14 cellular contexts compared by ENCODE assay signal in genomic region chr3:190229632-190230424, GRCh38.
DNase-seq lines count a peak whose midpoint lies in the region; ATAC-seq and TF ChIP-seq lines count a peak whose summit lies in the region.
"Had no signal": no experiment of that assay in that cellular context is flagged by ENCODE, and none has a peak within 500 bp of the region (broad histone marks: within the 10 kb centered on the region; RNA-seq: fewer than 3 reads in every experiment).

No MANE protein-coding gene starts in this region.

- H3K4me2 ChIP-seq in GM23248 (ENCODE audit: unreplicated experiment), result peak overlapping the region; percentile 21

- H3K79me2 ChIP-seq in GM23248 (ENCODE audit: insufficient read depth), result no peaks in the 10 kb centered on the region

- H3K9ac ChIP-seq in GM23248, result no peak overlapping the region

- peaks cover 32% of the 10 kb centered on the region for H3F3A ChIP-seq in GM23248 (ENCODE audit: insufficient read depth)

- H3K27me3 ChIP-seq in GM23248 (replicated peaks; ENCODE audit: insufficient read depth), result no peaks in the 10 kb centered on the region
- no peaks in the 10 kb centered on the region for H3K27me3 ChIP-seq in MG63
- H3K27me3 ChIP-seq in suprapubic skin, result no peaks in the 10 kb centered on the region
- H3K27me3 ChIP-seq: ascending aorta, transverse colon had no signal

- 80 to 82% methylated on average over 4 of the region's 4 CpGs for WGBS in GM23248 (ENCODE audit: low coverage in 1 of 2, low lambda C conversion rate in 2 of 2, missing lambda C conversion rate in 2 of 2), 2 experiments
- 49% methylated on average over 4 of the region's 4 CpGs for WGBS in suprapubic skin

- H4K20me1 ChIP-seq in GM23248 (ENCODE audit: insufficient read depth), result no peaks in the 10 kb centered on the region

- DNase-seq in GM23248, result peak; percentile 41
- DNase-seq in MG63, result peak; percentile 25
- DNase-seq in epithelial cell of proximal tubule (ENCODE audit: low read depth), result peak; percentile 38
- DNase-seq in suprapubic skin (ENCODE audit: low spot score in 2 of 2), result no peak
- DNase-seq in NCI-H1694 (lab: John Stamatoyannopoulos, UW), result no peak
- no peak for DNase-seq in activated CD4-positive, alpha-beta T cell treated with anti-CD3 and anti-CD28 coated beads, Interleukin-2, amount 50 U/mL, for 4 hours
- DNase-seq: activated CD4-positive, alpha-beta T cell treated with anti-CD3 and anti-CD28 coated beads, Interleukin-2, amount 50 U/mL, for 1 hour; H7; Kasumi-1; stimulated activated CD4-positive, alpha-beta T cell treated with anti-CD3 and anti-CD28 coated beads, Interleukin-4, amount 100 ng/mL, for 4 hours; transverse colon had no signal

- H2AFZ ChIP-seq in GM23248, result no peak overlapping the region

- no peaks in the 10 kb centered on the region for H3K9me2 ChIP-seq in GM23248 (ENCODE audit: insufficient read depth)

- H3K4me3 ChIP-seq in GM23248 (no peak overlapping the region), MG63 (no peak overlapping the region), epithelial cell of proximal tubule (ENCODE audit: low read depth, low read length) (no peak overlapping the region), suprapubic skin (no peak overlapping the region)
- H3K4me3 ChIP-seq: ascending aorta, transverse colon had no signal

- no peak overlapping the region for H3K27ac ChIP-seq in GM23248
- peak overlapping the region; percentile 64 for H3K27ac ChIP-seq in suprapubic skin
- H3K27ac ChIP-seq: ascending aorta, transverse colon had no signal

- TF ChIP-seq CTCF in epithelial cell of proximal tubule (conservative IDR thresholded peaks at IDR 0.05; ENCODE audit: low read depth, low read length), result no peak
- no peak for TF ChIP-seq CTCF in suprapubic skin (IDR thresholded peaks at IDR 0.05)

- TF ChIP-seq EP300 in suprapubic skin (IDR thresholded peaks at IDR 0.05), result no peak

- no peak for TF ChIP-seq POLR2A in suprapubic skin (IDR thresholded peaks at IDR 0.05)

- in situ Hi-C loops in GM23248 (cut with MboI), result loop anchor here (10.0 kb wide), 2 partner anchors 95 to 195 kb away; partner anchors contain the start of gene CLDN1

- H3K4me1 ChIP-seq in GM23248 (ENCODE audit: insufficient read depth) (peaks cover 25% of the 10 kb centered on the region), suprapubic skin (peaks cover 21% of the 10 kb centered on the region)
- H3K4me1 ChIP-seq: ascending aorta, transverse colon had no signal

- ATAC-seq in GM19467 (IDR thresholded peaks at IDR 0.05; ENCODE audit: unreplicated experiment), result no peak
- ATAC-seq: natural killer cell treated with Interleukin-12 subunit alpha and Interleukin-12 subunit beta and Interleukin-15 and Interleukin-18, amount 100 ng/mL, for 72 hours had no signal

- H3K36me3 ChIP-seq in GM23248 (ENCODE audit: low read depth) (no peaks in the 10 kb centered on the region), MG63 (no peaks in the 10 kb centered on the region), suprapubic skin (no peaks in the 10 kb centered on the region)
- H3K36me3 ChIP-seq: ascending aorta, transverse colon had no signal

- H3K9me3 ChIP-seq in GM23248 (ENCODE audit: low read depth) (no peaks in the 10 kb centered on the region), MG63 (no peaks in the 10 kb centered on the region), suprapubic skin (no peaks in the 10 kb centered on the region)
- H3K9me3 ChIP-seq: ascending aorta, transverse colon had no signal

Comparison
In these comparisons a context has a peak if more than half of its experiments do, and no peak if none do; other contexts are left out.
1. DNase-seq: peak in GM23248 (single experiment), MG63 (single experiment) and epithelial cell of proximal tubule (single experiment); none in suprapubic skin (0 of 2), NCI-H1694 (single experiment) and activated CD4-positive, alpha-beta T cell treated with anti-CD3 and anti-CD28 coated beads, Interleukin-2, amount 50 U/mL, for 4 hours (0 of 2).